In genomic region chr5:75050415-75050814, GRCh38 we compare ENCODE assay signal across 8 cellular contexts. TPM values are rescaled to one million over a fixed set of nuclear protein-coding genes. Genes with fewer than 3 reads are reported as not detected.
DNase-seq lines count a peak whose midpoint lies in the region; ATAC-seq, FAIRE-seq and TF ChIP-seq lines count a peak whose summit lies in the region.

No MANE protein-coding gene starts in this region.

- no peaks in the 10 kb centered on the region for H3K36me3 Mint-ChIP-seq in memory B cell

- H2AFZ ChIP-seq in IMR-90 (replicated peaks; ENCODE audit: low read length, poor library complexity), result peak overlapping the region; percentile 12

- WGBS in IMR-90 (ENCODE audit: extremely low coverage in 2 of 2, insufficient read length in 1 of 2), 2 experiments, result 87% methylated on average over 8 of the region's 11 CpGs; no CpG with 5 or more reads in 1 of the 2 experiments
- 81 to 86% methylated on average over 11 of the region's 11 CpGs for WGBS in pancreas, 2 donors

- H3K4me1 ChIP-seq in IMR-90 (ENCODE audit: control insufficient read depth, insufficient read depth, low read length) (peaks cover 21% of the 10 kb centered on the region), pancreas (peaks cover 0 to 20% (median 15%) of the 10 kb centered on the region in 3 donors)

- no peak overlapping the region for H3K23ac ChIP-seq in IMR-90 (ENCODE audit: low read depth, low read length)

- H3K4ac ChIP-seq in IMR-90 (ENCODE audit: low read depth, low read length), result peak overlapping the region; percentile 30; the same call in 1 of the 2 replicates

- peak overlapping the region; percentile 51 for H2AK9ac ChIP-seq in IMR-90 (replicated peaks; ENCODE audit: low read depth, low read length, poor library complexity)

- peak overlapping the region in 1 of 2 experiments; percentile 64; a peak in 1 of 4 replicates for H4K8ac ChIP-seq in IMR-90 (ENCODE audit: low read depth in 2 of 2, low read length in 2 of 2)

- peak; percentile 81 for DNase-seq in DMS 273 (lab: John Stamatoyannopoulos, UW; ENCODE audit: unreplicated experiment)
- DNase-seq in IMR-90, result no peak
- DNase-seq in memory B cell (ENCODE audit: low spot score in 2 of 2), result no peak
- DNase-seq in pancreas, result no peak

- H3K56ac ChIP-seq in IMR-90 (ENCODE audit: extremely low read depth, insufficient read depth, low read length), result no peak overlapping the region

- H3K4me3 Mint-ChIP-seq in memory B cell, result no peak overlapping the region

- peaks cover 7% of the 10 kb centered on the region; the same call in 1 of the 2 replicates for H4K20me1 ChIP-seq in IMR-90 (ENCODE audit: insufficient read depth, low read length)

- ATAC-seq in IMR-90 (ENCODE audit: low read depth) (no peak), memory B cell (ENCODE audit: low read depth) (peak; percentile 34), HG02763 (IDR thresholded peaks at IDR 0.05; ENCODE audit: unreplicated experiment) (no peak), HG02798 (IDR thresholded peaks at IDR 0.05; ENCODE audit: poor library complexity, unreplicated experiment) (no peak), pancreas (no peak), GM19324 (IDR thresholded peaks at IDR 0.05; ENCODE audit: low FRiP score, unreplicated experiment) (no peak)

- peak; percentile 9; the same call in 1 of the 2 replicates for TF ChIP-seq RAD21 in IMR-90 (IDR thresholded peaks at IDR 0.05; ENCODE audit: low read length)

- no peak overlapping the region for H3K4me2 ChIP-seq in IMR-90 (ENCODE audit: low read depth, low read length)

- H2BK15ac ChIP-seq in IMR-90 (ENCODE audit: low read depth, low read length), result no peak overlapping the region

- CTCF ChIA-PET in IMR-90 (lab: Yijun Ruan, JAX), result interaction anchor here (0.6 to 1.4 kb wide), 8 partner anchors 9 to 274 kb away, joined by 3 to 7 read pairs (median 5); no protein-coding TSS in a partner anchor

- H3K27me3 Mint-ChIP-seq in memory B cell, result peaks cover 31% of the 10 kb centered on the region

- dilution Hi-C loops in IMR-90 (cut with HindIII; ENCODE audit: low sequenced_read_pairs, unreplicated experiment), result no loop called here

- in situ Hi-C loops in IMR-90 (cut with MboI; ENCODE audit: low sequenced_read_pairs), result no loop called here

- H3K4me1 Mint-ChIP-seq in memory B cell, result no peaks in the 10 kb centered on the region

- no peak overlapping the region for H3K4me3 ChIP-seq in IMR-90 (ENCODE audit: insufficient read depth, low read depth, low read length)
- H3K4me3 ChIP-seq in pancreas, result no peak overlapping the region

- FAIRE-seq in pancreas (lab: Jason Lieb, UNC), result no peak

- intact Hi-C loops in IMR-90 (cut with micrococcal nuclease) (loop anchor here (2.0 to 10.0 kb wide), 5 partner anchors 214 to 1764 kb away; partner anchors contain the start of genes F2RL1, GFM2 and NSA2), pancreas (cut with DNase I) (no loop called here)

- no peak for TF ChIP-seq POLR2A in IMR-90 (IDR thresholded peaks at IDR 0.05; ENCODE audit: low read depth, low read length)

- H2BK20ac ChIP-seq in IMR-90 (ENCODE audit: low read depth, low read length), result no peak overlapping the region

- H3K9me1 ChIP-seq in IMR-90 (ENCODE audit: insufficient read depth, low read length), result peaks cover 31% of the 10 kb centered on the region

- H3K18ac ChIP-seq in IMR-90 (ENCODE audit: low read depth, low read length), result no peak overlapping the region

- no peak overlapping the region for H2BK5ac ChIP-seq in IMR-90 (ENCODE audit: low read depth, low read length, poor library complexity, severe bottlenecking)

- no peak overlapping the region for H3K27ac ChIP-seq in IMR-90 (ENCODE audit: insufficient read depth, low read length)
- peak overlapping the region; percentile 54 for H3K27ac ChIP-seq in angular gyrus (ENCODE audit: low read depth, low read length)
- no peak overlapping the region for H3K27ac ChIP-seq in pancreas

- H2BK120ac ChIP-seq in IMR-90 (ENCODE audit: low read depth, low read length), result peak overlapping the region; percentile 36; the same call in 1 of the 2 replicates

- H3K27me3 ChIP-seq in IMR-90 (ENCODE audit: control insufficient read depth, insufficient read depth, low read length) (no peaks in the 10 kb centered on the region), pancreas (no peaks in the 10 kb centered on the region)

- H3K9ac ChIP-seq in IMR-90 (ENCODE audit: low read depth, low read length), result no peak overlapping the region

- peaks cover 3 to 50% of the 10 kb centered on the region in 2 experiments; a peak in 3 of 4 replicates for H3K79me1 ChIP-seq in IMR-90 (ENCODE audit: low read depth in 1 of 2, low read length in 2 of 2)

- H3K27ac Mint-ChIP-seq in memory B cell, result no peak overlapping the region

- no TSS peak for BruUV-seq in IMR-90 (replicated peaks; lab: Mats Ljungman, UMichigan)

- H3K9me3 ChIP-seq in IMR-90 (ENCODE audit: control insufficient read depth, insufficient read depth, low read length), result no peaks in the 10 kb centered on the region
- no peaks in the 10 kb centered on the region for H3K9me3 ChIP-seq in pancreas

- H2AK5ac ChIP-seq in IMR-90 (ENCODE audit: low read depth, low read length), result peak overlapping the region; percentile 33

- no peak overlapping the region for H3K14ac ChIP-seq in IMR-90 (replicated peaks; ENCODE audit: low read depth, low read length)

- TF ChIP-seq CTCF in IMR-90 (conservative IDR thresholded peaks at IDR 0.05; ENCODE audit: low read depth, low read length) (peak; percentile 34), pancreas (IDR thresholded peaks at IDR 0.05) (no peak)

- no peak overlapping the region for H4K5ac ChIP-seq in IMR-90 (ENCODE audit: low read depth, low read length)

- POLR2A ChIA-PET in IMR-90 (lab: Charles Lee; ENCODE audit: unreplicated experiment), result no interaction called here

- no peak overlapping the region for H4K91ac ChIP-seq in IMR-90 (ENCODE audit: insufficient read depth, low read depth, low read length)

- no peaks in the 10 kb centered on the region for H3K9me3 Mint-ChIP-seq in memory B cell

- peaks cover 6% of the 10 kb centered on the region; the same call in 1 of the 2 replicates for H3K36me3 ChIP-seq in IMR-90 (ENCODE audit: control insufficient read depth, insufficient read depth, low read length)
- no peaks in the 10 kb centered on the region for H3K36me3 ChIP-seq in pancreas

TF ChIP-seq in IMR-90, 13 proteins besides CTCF, POLR2A, EP300 and RAD21:
- no peak for TF ChIP-seq MAFK (IDR thresholded peaks at IDR 0.05; ENCODE audit: low read depth, low read length)
- no peak for TF ChIP-seq CHD1 (IDR thresholded peaks at IDR 0.05; ENCODE audit: low read depth, low read length)
- TF ChIP-seq RCOR1 (IDR thresholded peaks at IDR 0.05; ENCODE audit: insufficient replicate concordance, low read length), result no peak
- TF ChIP-seq USF2 (IDR thresholded peaks at IDR 0.05; ENCODE audit: low read depth, low read length), result no peak
- TF ChIP-seq MAZ (IDR thresholded peaks at IDR 0.05; ENCODE audit: borderline replicate concordance, low read depth, low read length), result no peak
- TF ChIP-seq RFX5 (IDR thresholded peaks at IDR 0.05; ENCODE audit: low read depth, low read length), result no peak

RNA-seq across cellular contexts. Expression of gene GCNT4, which starts 1.9 kb away (rescaled TPM):
- total RNA-seq in IMR-90 (2012; rRNA removed) (1.8 and 2.5 TPM in 2 replicates), pancreas (1 to 10 TPM; 1.5 to 6.4 (median 2.8) TPM)
- polyA plus RNA-seq in IMR-90 (2012; rRNA removed) (0.39 and 0.46 TPM in 2 replicates), pancreas (1 to 10 TPM; 1.7 to 3.2 TPM)
- polyA plus RNA-seq in IMR-90 (2012; cell fraction: cytosol; rRNA removed), result 0.04 and 0.05 TPM in 2 replicates
- polyA plus RNA-seq in IMR-90 (2012; cell fraction: nucleus; rRNA removed; ENCODE audit: low replicate concordance), result 0.05 and 0.91 TPM in 2 replicates
